In genomic region chr17:32239457-32239856, GRCh38 we compare ENCODE assay signal across 22 cellular contexts. TPM values are rescaled to one million over a fixed set of nuclear protein-coding genes. Genes with fewer than 3 reads are reported as not detected.
"Had no signal": no experiment of that assay in that cellular context is flagged by ENCODE, and none has a peak within 500 bp of the region (broad histone marks: within the 10 kb centered on the region; RNA-seq: fewer than 3 reads in every experiment).

No MANE protein-coding gene starts in this region.

- FAIRE-seq: frontal cortex had no signal

- H3K27me3 ChIP-seq: neutrophil, sigmoid colon, stomach, thyroid gland had no signal

- H3K9ac ChIP-seq: parathyroid adenoma had no signal

- ATAC-seq: effector memory CD8-positive, alpha-beta T cell; mucosa of descending colon; natural killer cell treated with Interleukin-12 subunit alpha and Interleukin-12 subunit beta and Interleukin-15 and Interleukin-18, amount 100 ng/mL, for 72 hours; stimulated activated effector memory CD8-positive, alpha-beta T cell treated with anti-CD3 and anti-CD28 coated beads, Interleukin-12 subunit alpha, Interleukin-12 subunit beta, amount 100 ng/mL, for 72 hours had no signal

- H3K27ac ChIP-seq: coronary artery, neutrophil, parathyroid adenoma, sigmoid colon, stomach, thyroid gland had no signal

- H3K4me3 ChIP-seq: coronary artery, lung, mucosa of descending colon, sigmoid colon, stomach, thyroid gland had no signal

- H3K36me3 ChIP-seq: neutrophil, sigmoid colon, thyroid gland had no signal

- DNase-seq: dermis blood vessel endothelial cell; effector memory CD8-positive, alpha-beta T cell; hypothalamus; immature natural killer cell; islet precursor cell; mucosa of descending colon; naive B cell; sigmoid colon; stimulated activated CD4-positive, alpha-beta T cell treated with anti-CD3 and anti-CD28 coated beads, Interleukin-2, amount 100 ng/mL, for 24 hours; stimulated activated CD4-positive, alpha-beta T cell treated with anti-CD3 and anti-CD28 coated beads, Interleukin-4, amount 100 ng/mL, for 24 hours; stimulated activated naive CD4-positive, alpha-beta T cell treated with Interleukin-2 at 50 U/mL for 16 hours; stomach; thyroid gland; trophoblast cell had no signal

- H3K9me3 ChIP-seq: mucosa of descending colon, neutrophil, sigmoid colon, stomach, thyroid gland had no signal

- H3K4me1 ChIP-seq: parathyroid adenoma, stomach, thyroid gland had no signal

RNA-seq across cellular contexts. Expression of gene RHBDL3, which starts 26.2 kb away (rescaled TPM):
- total RNA-seq: dermis blood vessel endothelial cell, fibroblast of villous mesenchyme had no signal
- polyA plus RNA-seq: immature natural killer cell had no signal
